In genomic region chr15:77542491-77543001, GRCh38 we compare ENCODE assay signal across 8 cellular contexts.
DNase-seq lines count a peak whose midpoint lies in the region; ATAC-seq and TF ChIP-seq lines count a peak whose summit lies in the region.

No MANE protein-coding gene starts in this region.

- H2BK12ac ChIP-seq in mesenchymal stem cell (ENCODE audit: low read length in 2 of 2): peak overlapping the region; percentile 49 to 92

- no peak overlapping the region for H2AK5ac ChIP-seq in mesenchymal stem cell (ENCODE audit: low read length, severe bottlenecking)

- H3K4me1 ChIP-seq in mesenchymal stem cell (ENCODE audit: control insufficient read depth, insufficient read depth, low read depth, low read length): peaks cover 15% of the 10 kb centered on the region

- no peak overlapping the region for H2BK5ac ChIP-seq in mesenchymal stem cell (ENCODE audit: low read depth, low read length, poor library complexity, severe bottlenecking)

- DNase-seq in AG04449 (ENCODE audit: low read depth, low spot score) (no peak), HL-60 (ENCODE audit: low read depth in 1 of 2, low spot score in 1 of 2) (no peak), mesenchymal stem cell (peak; percentile 16), NAMALWA (ENCODE audit: low spot score) (no peak), cerebellum (ENCODE audit: low spot score) (no peak)
- no peak for DNase-seq in activated naive CD8-positive, alpha-beta T cell treated with anti-CD3 and anti-CD28 coated beads for 36 hours

- H3K9me3 Mint-ChIP-seq in activated naive CD8-positive, alpha-beta T cell treated with anti-CD3 and anti-CD28 coated beads for 36 hours: no peaks in the 10 kb centered on the region

- H3K9ac ChIP-seq in mesenchymal stem cell (ENCODE audit: low read length): peak overlapping the region; percentile 85

- H3K36me3 ChIP-seq in mesenchymal stem cell (ENCODE audit: control insufficient read depth in 1 of 2, insufficient read depth in 2 of 2, low read depth in 1 of 2, low read length in 2 of 2): no peaks in the 10 kb centered on the region

- peaks cover 7% of the 10 kb centered on the region for H3K27me3 Mint-ChIP-seq in activated naive CD8-positive, alpha-beta T cell treated with anti-CD3 and anti-CD28 coated beads for 36 hours

- TF ChIP-seq CTCF in AG04449 (IDR thresholded peaks at IDR 0.05; ENCODE audit: insufficient read depth, low read length, missing control alignments) (no peak), HL-60 (IDR thresholded peaks at IDR 0.05; ENCODE audit: insufficient read depth, low read length) (no peak)

- H3K4me3 Mint-ChIP-seq in activated naive CD8-positive, alpha-beta T cell treated with anti-CD3 and anti-CD28 coated beads for 36 hours: peak overlapping the region; percentile 76

- no peaks in the 10 kb centered on the region for H3K27me3 ChIP-seq in HL-60 (ENCODE audit: insufficient read depth, poor library complexity, severe bottlenecking)
- peaks cover 3 to 18% of the 10 kb centered on the region in 2 experiments for H3K27me3 ChIP-seq in mesenchymal stem cell (ENCODE audit: control insufficient read depth in 1 of 2, insufficient read depth in 1 of 2, low read length in 2 of 2)

- no peak overlapping the region for H2BK120ac ChIP-seq in mesenchymal stem cell (ENCODE audit: low read depth, low read length)

- peak overlapping the region; percentile 40 to 68 for H3K4ac ChIP-seq in mesenchymal stem cell (ENCODE audit: low read depth in 1 of 2, low read length in 2 of 2)

- H3K4me3 ChIP-seq in AG04449 (ENCODE audit: low read depth, low read length) (peak overlapping the region; percentile 57), HL-60 (replicated peaks; ENCODE audit: insufficient read depth, low read length) (peak overlapping the region; percentile 68), mesenchymal stem cell (ENCODE audit: insufficient read depth in 1 of 2, low read depth in 1 of 2, low read length in 2 of 2) (peak overlapping the region in 1 of 2 experiments; percentile 65)

- TF ChIP-seq POLR2A in GM18505 (IDR thresholded peaks at IDR 0.05; ENCODE audit: borderline replicate concordance, extremely low read depth, insufficient read depth, insufficient read length): no peak

- H2BK15ac ChIP-seq in mesenchymal stem cell (ENCODE audit: low read depth, poor library complexity, severe bottlenecking): peak overlapping the region; percentile 73

- WGBS in mesenchymal stem cell: 80% methylated on average over 16 of the region's 16 CpGs

- H3K18ac ChIP-seq in mesenchymal stem cell (ENCODE audit: low read depth in 1 of 2, low read length in 2 of 2): peak overlapping the region in 1 of 2 experiments; percentile 48

- peak overlapping the region; percentile 2 for H2AFZ ChIP-seq in mesenchymal stem cell (ENCODE audit: low read depth, low read length)

- no peak overlapping the region for H3K4me2 ChIP-seq in mesenchymal stem cell (ENCODE audit: low read length, poor library complexity, severe bottlenecking)

- no peaks in the 10 kb centered on the region for H3K79me1 ChIP-seq in mesenchymal stem cell (replicated peaks; ENCODE audit: low read length, poor library complexity, severe bottlenecking)

- peak overlapping the region; percentile 66 for H4K91ac ChIP-seq in mesenchymal stem cell (ENCODE audit: low read length)

- peaks cover 3% of the 10 kb centered on the region for H3K4me1 Mint-ChIP-seq in activated naive CD8-positive, alpha-beta T cell treated with anti-CD3 and anti-CD28 coated beads for 36 hours

- no peak overlapping the region for H3K23ac ChIP-seq in mesenchymal stem cell (ENCODE audit: low read length in 2 of 2)

- no peaks in the 10 kb centered on the region for H3K36me3 Mint-ChIP-seq in activated naive CD8-positive, alpha-beta T cell treated with anti-CD3 and anti-CD28 coated beads for 36 hours

- peak overlapping the region; percentile 86 for H4K8ac ChIP-seq in mesenchymal stem cell (ENCODE audit: low read length)

- CTCF ChIA-PET in AG04449 (lab: Yijun Ruan, JAX): interaction anchor here (0.7 to 11.6 kb wide), 83 partner anchors 10 to 604 kb away, joined by 3 to 170 read pairs (median 5); partner anchors contain the start of genes HMG20A and LINGO1

- no peaks in the 10 kb centered on the region for H3K9me3 ChIP-seq in mesenchymal stem cell (ENCODE audit: control insufficient read depth, low read length)

- ATAC-seq in GM18505 (IDR thresholded peaks at IDR 0.05; ENCODE audit: unreplicated experiment) (no peak), GM18517 (IDR thresholded peaks at IDR 0.05; ENCODE audit: unreplicated experiment) (no peak)

- no peak overlapping the region for H3K27ac Mint-ChIP-seq in activated naive CD8-positive, alpha-beta T cell treated with anti-CD3 and anti-CD28 coated beads for 36 hours

- POLR2A ChIA-PET in AG04449 (lab: Yijun Ruan, JAX): interaction anchor here (0.6 to 2.2 kb wide), 4 partner anchors 123 to 601 kb away, joined by 3 to 10 read pairs (median 6); no protein-coding TSS in a partner anchor

- no peak overlapping the region for H3K14ac ChIP-seq in mesenchymal stem cell (ENCODE audit: low read length in 2 of 2)

- H3K27ac ChIP-seq in HL-60 (replicated peaks): no peak overlapping the region
- no peak overlapping the region for H3K27ac ChIP-seq in mesenchymal stem cell (ENCODE audit: low read length, poor library complexity, severe bottlenecking)
